In genomic region chr3:142993958-142994442, GRCh38 we compare ENCODE assay signal across 9 cellular contexts. TPM values are rescaled to one million over a fixed set of nuclear protein-coding genes. Genes with fewer than 3 reads are reported as not detected.
DNase-seq lines count a peak whose midpoint lies in the region; ATAC-seq and TF ChIP-seq lines count a peak whose summit lies in the region.
"Had no signal": no experiment of that assay in that cellular context is flagged by ENCODE, and none has a peak within 500 bp of the region (broad histone marks: within the 10 kb centered on the region; RNA-seq: fewer than 3 reads in every experiment).

No MANE protein-coding gene starts in this region.

- POLR2A ChIA-PET in Caco-2 (lab: Charles Lee): no interaction called here

- no peaks in the 10 kb centered on the region for H3K36me3 Mint-ChIP-seq in Caco-2 (ENCODE audit: insufficient read depth, unreplicated experiment)

- no peak overlapping the region for H3K27ac ChIP-seq in RWPE2 (ENCODE audit: poor library complexity, severe bottlenecking)
- H3K27ac ChIP-seq in prostate gland: no peak overlapping the region
- H3K27ac ChIP-seq: SJSA1 had no signal

- H3K4me1 ChIP-seq in Caco-2 (no peaks in the 10 kb centered on the region), RWPE2 (ENCODE audit: insufficient read depth, poor library complexity, severe bottlenecking) (peaks cover 19% of the 10 kb centered on the region), prostate gland (replicated peaks) (no peaks in the 10 kb centered on the region)
- H3K4me1 ChIP-seq: SJSA1 had no signal

- peak; percentile 69 for ATAC-seq in GM21619 (IDR thresholded peaks at IDR 0.05; ENCODE audit: unreplicated experiment)
- 0 out of 3 replicates have a peak, but pooled peaks have one; percentile 45 for ATAC-seq in RWPE2 (ENCODE audit: low read depth)
- ATAC-seq in GM18520 (IDR thresholded peaks at IDR 0.05; ENCODE audit: unreplicated experiment): no peak

- H3K4me3 ChIP-seq in Caco-2 (ENCODE audit: low read depth, low read length): no peak overlapping the region
- no peak overlapping the region for H3K4me3 ChIP-seq in RWPE2 (ENCODE audit: severe bottlenecking)
- H3K4me3 ChIP-seq in prostate gland: no peak overlapping the region
- H3K4me3 ChIP-seq: SJSA1 had no signal

- H3K4me1 Mint-ChIP-seq in Caco-2 (ENCODE audit: low read depth, unreplicated experiment): no peaks in the 10 kb centered on the region

- peaks cover 3% of the 10 kb centered on the region for H3K27me3 Mint-ChIP-seq in Caco-2 (ENCODE audit: insufficient read depth, unreplicated experiment)

- H3K36me3 ChIP-seq in Caco-2 (ENCODE audit: control insufficient read depth, insufficient read depth, low read length): no peaks in the 10 kb centered on the region
- no peaks in the 10 kb centered on the region for H3K36me3 ChIP-seq in RWPE2 (ENCODE audit: low read depth)
- no peaks in the 10 kb centered on the region for H3K36me3 ChIP-seq in prostate gland
- H3K36me3 ChIP-seq: SJSA1 had no signal

- TF ChIP-seq CTCF in Caco-2 (IDR thresholded peaks at IDR 0.05; ENCODE audit: insufficient read depth in 1 of 2, low read depth in 1 of 2, low read length in 1 of 2, severe bottlenecking in 1 of 2, unreplicated experiment in 1 of 2) (peak; percentile 65 to 68), RWPE2 (IDR thresholded peaks at IDR 0.05; ENCODE audit: poor library complexity, severe bottlenecking) (peak; percentile 91), prostate gland (IDR thresholded peaks at IDR 0.05) (peak; percentile 34 to 63 (median 54))

- WGBS in prostate gland: 16% methylated on average over 4 of the region's 4 CpGs

- CTCF ChIA-PET in Caco-2 (lab: Charles Lee): interaction anchor here (1.3 kb wide), 1 partner anchor 165 kb away, joined by 3 read pairs; no protein-coding TSS in a partner anchor

- no TSS peak for BruUV-seq in Caco-2 (replicated peaks; lab: Mats Ljungman, UMichigan)

- H3K4me3 Mint-ChIP-seq in Caco-2 (ENCODE audit: unreplicated experiment): no peak overlapping the region

- H3K9me3 ChIP-seq in Caco-2: no peaks in the 10 kb centered on the region
- H3K9me3 ChIP-seq in RWPE2 (ENCODE audit: severe bottlenecking): no peaks in the 10 kb centered on the region
- no peaks in the 10 kb centered on the region for H3K9me3 ChIP-seq in prostate gland
- H3K9me3 ChIP-seq: SJSA1 had no signal

- TF ChIP-seq POLR2A in prostate gland (IDR thresholded peaks at IDR 0.05): no peak

- intact Hi-C loops in Caco-2 (cut with micrococcal nuclease; ENCODE audit: unreplicated experiment): loop anchor here (1.0 to 2.0 kb wide), 4 partner anchors 65 to 407 kb away; no protein-coding TSS in a partner anchor
- intact Hi-C loops in prostate gland (cut with DNase I): no loop called here

- H3K9me3 Mint-ChIP-seq in Caco-2 (ENCODE audit: unreplicated experiment): no peaks in the 10 kb centered on the region

- H3K27me3 ChIP-seq in Caco-2 (replicated peaks; ENCODE audit: control insufficient read depth, insufficient read depth, low read length) (no peaks in the 10 kb centered on the region), RWPE2 (ENCODE audit: insufficient read depth, poor library complexity, severe bottlenecking) (no peaks in the 10 kb centered on the region), prostate gland (replicated peaks; ENCODE audit: insufficient read depth) (no peaks in the 10 kb centered on the region)
- H3K27me3 ChIP-seq: SJSA1 had no signal

- H3K27ac Mint-ChIP-seq in Caco-2 (ENCODE audit: unreplicated experiment): no peak overlapping the region

- DNase-seq in Caco-2 (peak; percentile 46 to 62), LoVo (ENCODE audit: low spot score) (peak; percentile 68), RWPE2 (ENCODE audit: low spot score) (no peak), germinal center (ENCODE audit: low spot score) (peak; percentile 74), prostate gland (ENCODE audit: low spot score) (no peak)
- DNase-seq in activated T-helper 9 cell treated with anti-CD3 and anti-CD28 coated beads, Interleukin-2, amount 50 U/mL, for 16 hours (ENCODE audit: low read depth): peak; percentile 41

RNA-seq across cellular contexts. Expression of gene U2SURP, which starts 7.4 kb away (rescaled TPM):
- 125 and 131 TPM in 2 replicates for total RNA-seq in Caco-2 (2022)
- 10 to 100 TPM; 38.3 to 59.4 TPM for total RNA-seq in prostate gland

RNA-seq across cellular contexts. Expression of gene PAQR9, which starts 30.5 kb away (rescaled TPM):
- not detected in 2 replicates for total RNA-seq in Caco-2 (2022)
- total RNA-seq in prostate gland: 1 to 10 TPM in 1 of 2 donors, not detected in 1; 6.2 TPM
- total RNA-seq: SJSA1 had no signal

Comparison
In these comparisons a context has a peak if more than half of its experiments do, and no peak if none do; other contexts are left out.
1. DNase-seq: peak in Caco-2 (2 of 2), LoVo (single experiment), activated T-helper 9 cell treated with anti-CD3 and anti-CD28 coated beads, Interleukin-2, amount 50 U/mL, for 16 hours (single experiment) and germinal center (single experiment); none in RWPE2 (single experiment) and prostate gland (single experiment).
2. Peak in every context shown above with its lines, with median percentiles within 50 percentile points of each other: CTCF ChIP-seq.